1 cellular context compared by ENCODE assay signal in the genomic region with DNA sequence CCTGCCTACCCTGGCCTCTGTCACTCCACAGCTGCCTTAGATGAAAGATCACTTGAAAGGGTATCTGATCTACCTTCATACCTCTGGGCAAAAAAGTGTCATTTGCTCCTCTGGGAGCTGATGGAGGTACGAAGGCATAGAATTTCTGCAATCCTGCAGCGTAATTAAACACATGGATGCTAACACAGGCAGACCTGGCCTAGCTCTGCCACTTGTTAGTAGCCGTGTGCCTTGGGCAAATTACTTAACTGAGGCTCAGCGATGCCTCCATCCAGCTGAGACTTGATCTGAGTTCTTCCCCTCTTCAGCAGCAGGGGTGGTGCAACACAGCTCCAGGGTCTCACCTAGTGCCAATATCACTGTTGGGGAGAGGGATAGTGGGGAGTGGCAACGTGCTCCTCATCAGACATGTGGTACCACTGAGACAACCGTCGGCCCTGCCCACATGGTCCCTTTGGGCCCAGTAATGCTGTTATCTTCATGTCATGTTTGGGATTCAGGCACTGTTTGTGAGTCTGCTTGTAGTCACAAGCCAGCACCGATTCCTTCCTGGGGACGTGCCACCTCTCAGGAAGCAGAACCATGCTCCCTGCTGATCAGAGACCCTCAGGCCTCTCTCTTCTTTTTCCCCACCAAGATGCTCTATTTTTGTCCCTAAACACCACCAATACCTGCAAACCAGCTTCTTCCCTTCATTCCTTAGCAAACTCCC.
TF ChIP-seq lines count a peak whose summit lies in the region.

No MANE protein-coding gene starts in this region.

TF ChIP-seq in HepG2, 621 proteins besides CTCF, POLR2A, EP300 and RAD21 (continued from another document):
- TF ChIP-seq, protein P1, sequence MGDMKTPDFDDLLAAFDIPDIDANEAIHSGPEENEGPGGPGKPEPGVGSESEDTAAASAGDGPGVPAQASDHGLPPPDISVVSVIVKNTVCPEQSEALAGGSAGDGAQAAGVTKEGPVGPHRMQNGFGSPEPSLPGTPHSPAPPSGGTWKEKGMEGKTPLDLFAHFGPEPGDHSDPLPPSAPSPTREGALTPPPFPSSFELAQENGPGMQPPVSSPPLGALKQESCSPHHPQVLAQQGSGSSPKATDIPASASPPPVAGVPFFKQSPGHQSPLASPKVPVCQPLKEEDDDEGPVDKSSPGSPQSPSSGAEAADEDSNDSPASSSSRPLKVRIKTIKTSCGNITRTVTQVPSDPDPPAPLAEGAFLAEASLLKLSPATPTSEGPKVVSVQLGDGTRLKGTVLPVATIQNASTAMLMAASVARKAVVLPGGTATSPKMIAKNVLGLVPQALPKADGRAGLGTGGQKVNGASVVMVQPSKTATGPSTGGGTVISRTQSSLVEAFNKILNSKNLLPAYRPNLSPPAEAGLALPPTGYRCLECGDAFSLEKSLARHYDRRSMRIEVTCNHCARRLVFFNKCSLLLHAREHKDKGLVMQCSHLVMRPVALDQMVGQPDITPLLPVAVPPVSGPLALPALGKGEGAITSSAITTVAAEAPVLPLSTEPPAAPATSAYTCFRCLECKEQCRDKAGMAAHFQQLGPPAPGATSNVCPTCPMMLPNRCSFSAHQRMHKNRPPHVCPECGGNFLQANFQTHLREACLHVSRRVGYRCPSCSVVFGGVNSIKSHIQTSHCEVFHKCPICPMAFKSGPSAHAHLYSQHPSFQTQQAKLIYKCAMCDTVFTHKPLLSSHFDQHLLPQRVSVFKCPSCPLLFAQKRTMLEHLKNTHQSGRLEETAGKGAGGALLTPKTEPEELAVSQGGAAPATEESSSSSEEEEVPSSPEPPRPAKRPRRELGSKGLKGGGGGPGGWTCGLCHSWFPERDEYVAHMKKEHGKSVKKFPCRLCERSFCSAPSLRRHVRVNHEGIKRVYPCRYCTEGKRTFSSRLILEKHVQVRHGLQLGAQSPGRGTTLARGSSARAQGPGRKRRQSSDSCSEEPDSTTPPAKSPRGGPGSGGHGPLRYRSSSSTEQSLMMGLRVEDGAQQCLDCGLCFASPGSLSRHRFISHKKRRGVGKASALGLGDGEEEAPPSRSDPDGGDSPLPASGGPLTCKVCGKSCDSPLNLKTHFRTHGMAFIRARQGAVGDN (CRISPR knock-in tag; IDR thresholded peaks at IDR 0.05), result peak; percentile 19; the same call in 1 of the 2 replicates
- TF ChIP-seq, protein P2, sequence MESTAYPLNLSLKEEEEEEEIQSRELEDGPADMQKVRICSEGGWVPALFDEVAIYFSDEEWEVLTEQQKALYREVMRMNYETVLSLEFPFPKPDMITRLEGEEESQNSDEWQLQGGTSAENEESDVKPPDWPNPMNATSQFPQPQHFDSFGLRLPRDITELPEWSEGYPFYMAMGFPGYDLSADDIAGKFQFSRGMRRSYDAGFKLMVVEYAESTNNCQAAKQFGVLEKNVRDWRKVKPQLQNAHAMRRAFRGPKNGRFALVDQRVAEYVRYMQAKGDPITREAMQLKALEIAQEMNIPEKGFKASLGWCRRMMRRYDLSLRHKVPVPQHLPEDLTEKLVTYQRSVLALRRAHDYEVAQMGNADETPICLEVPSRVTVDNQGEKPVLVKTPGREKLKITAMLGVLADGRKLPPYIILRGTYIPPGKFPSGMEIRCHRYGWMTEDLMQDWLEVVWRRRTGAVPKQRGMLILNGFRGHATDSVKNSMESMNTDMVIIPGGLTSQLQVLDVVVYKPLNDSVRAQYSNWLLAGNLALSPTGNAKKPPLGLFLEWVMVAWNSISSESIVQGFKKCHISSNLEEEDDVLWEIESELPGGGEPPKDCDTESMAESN (CRISPR knock-in tag; conservative IDR thresholded peaks at IDR 0.05), result no peak
- TF ChIP-seq, protein P3, sequence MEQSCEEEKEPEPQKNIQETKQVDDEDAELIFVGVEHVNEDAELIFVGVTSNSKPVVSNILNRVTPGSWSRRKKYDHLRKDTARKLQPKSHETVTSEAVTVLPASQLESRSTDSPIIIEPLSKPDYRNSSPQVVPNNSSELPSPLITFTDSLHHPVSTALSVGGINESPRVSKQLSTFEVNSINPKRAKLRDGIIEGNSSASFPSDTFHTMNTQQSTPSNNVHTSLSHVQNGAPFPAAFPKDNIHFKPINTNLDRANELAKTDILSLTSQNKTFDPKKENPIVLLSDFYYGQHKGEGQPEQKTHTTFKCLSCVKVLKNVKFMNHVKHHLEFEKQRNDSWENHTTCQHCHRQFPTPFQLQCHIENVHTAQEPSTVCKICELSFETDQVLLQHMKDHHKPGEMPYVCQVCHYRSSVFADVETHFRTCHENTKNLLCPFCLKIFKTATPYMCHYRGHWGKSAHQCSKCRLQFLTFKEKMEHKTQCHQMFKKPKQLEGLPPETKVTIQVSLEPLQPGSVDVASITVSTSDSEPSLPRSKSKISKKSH (CRISPR knock-in tag; IDR thresholded peaks at IDR 0.05; ENCODE audit: borderline replicate concordance), result no peak
- TF ChIP-seq ISL2 (CRISPR knock-in tag; IDR thresholded peaks at IDR 0.05), result no peak
- TF ChIP-seq, protein P4, sequence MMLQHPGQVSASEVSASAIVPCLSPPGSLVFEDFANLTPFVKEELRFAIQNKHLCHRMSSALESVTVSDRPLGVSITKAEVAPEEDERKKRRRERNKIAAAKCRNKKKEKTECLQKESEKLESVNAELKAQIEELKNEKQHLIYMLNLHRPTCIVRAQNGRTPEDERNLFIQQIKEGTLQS (CRISPR knock-in tag; IDR thresholded peaks at IDR 0.05), result no peak
- TF ChIP-seq DR1 (CRISPR knock-in tag; IDR thresholded peaks at IDR 0.05), result no peak
TF ChIP-seq in HepG2: peak in this region for 2.
